Comparison of ENCODE assay signal across 1 cellular context in the genomic region with DNA sequence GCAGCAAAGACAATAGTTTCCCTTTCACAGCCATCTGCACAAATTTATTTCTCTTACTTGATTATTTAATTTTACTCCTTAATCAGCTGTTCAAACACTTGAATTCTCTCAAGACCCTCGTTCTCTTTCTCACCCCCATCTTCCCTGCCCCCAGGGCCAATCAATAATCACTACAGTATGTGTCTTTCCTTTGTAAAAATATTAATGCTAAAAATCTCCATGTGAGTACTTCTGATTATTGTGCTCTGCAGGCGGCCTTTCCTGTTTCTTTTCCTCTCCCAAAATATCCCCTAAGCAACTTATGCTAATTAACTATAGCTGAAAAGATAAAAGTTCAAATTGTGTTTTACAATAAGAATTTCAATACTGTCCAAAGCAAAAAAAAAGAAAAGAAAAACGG.
TF ChIP-seq lines count a peak whose summit lies in the region.

No MANE protein-coding gene starts in this region.

TF ChIP-seq in H1, 55 proteins besides CTCF, POLR2A, EP300 and RAD21:
- TF ChIP-seq, protein P1, sequence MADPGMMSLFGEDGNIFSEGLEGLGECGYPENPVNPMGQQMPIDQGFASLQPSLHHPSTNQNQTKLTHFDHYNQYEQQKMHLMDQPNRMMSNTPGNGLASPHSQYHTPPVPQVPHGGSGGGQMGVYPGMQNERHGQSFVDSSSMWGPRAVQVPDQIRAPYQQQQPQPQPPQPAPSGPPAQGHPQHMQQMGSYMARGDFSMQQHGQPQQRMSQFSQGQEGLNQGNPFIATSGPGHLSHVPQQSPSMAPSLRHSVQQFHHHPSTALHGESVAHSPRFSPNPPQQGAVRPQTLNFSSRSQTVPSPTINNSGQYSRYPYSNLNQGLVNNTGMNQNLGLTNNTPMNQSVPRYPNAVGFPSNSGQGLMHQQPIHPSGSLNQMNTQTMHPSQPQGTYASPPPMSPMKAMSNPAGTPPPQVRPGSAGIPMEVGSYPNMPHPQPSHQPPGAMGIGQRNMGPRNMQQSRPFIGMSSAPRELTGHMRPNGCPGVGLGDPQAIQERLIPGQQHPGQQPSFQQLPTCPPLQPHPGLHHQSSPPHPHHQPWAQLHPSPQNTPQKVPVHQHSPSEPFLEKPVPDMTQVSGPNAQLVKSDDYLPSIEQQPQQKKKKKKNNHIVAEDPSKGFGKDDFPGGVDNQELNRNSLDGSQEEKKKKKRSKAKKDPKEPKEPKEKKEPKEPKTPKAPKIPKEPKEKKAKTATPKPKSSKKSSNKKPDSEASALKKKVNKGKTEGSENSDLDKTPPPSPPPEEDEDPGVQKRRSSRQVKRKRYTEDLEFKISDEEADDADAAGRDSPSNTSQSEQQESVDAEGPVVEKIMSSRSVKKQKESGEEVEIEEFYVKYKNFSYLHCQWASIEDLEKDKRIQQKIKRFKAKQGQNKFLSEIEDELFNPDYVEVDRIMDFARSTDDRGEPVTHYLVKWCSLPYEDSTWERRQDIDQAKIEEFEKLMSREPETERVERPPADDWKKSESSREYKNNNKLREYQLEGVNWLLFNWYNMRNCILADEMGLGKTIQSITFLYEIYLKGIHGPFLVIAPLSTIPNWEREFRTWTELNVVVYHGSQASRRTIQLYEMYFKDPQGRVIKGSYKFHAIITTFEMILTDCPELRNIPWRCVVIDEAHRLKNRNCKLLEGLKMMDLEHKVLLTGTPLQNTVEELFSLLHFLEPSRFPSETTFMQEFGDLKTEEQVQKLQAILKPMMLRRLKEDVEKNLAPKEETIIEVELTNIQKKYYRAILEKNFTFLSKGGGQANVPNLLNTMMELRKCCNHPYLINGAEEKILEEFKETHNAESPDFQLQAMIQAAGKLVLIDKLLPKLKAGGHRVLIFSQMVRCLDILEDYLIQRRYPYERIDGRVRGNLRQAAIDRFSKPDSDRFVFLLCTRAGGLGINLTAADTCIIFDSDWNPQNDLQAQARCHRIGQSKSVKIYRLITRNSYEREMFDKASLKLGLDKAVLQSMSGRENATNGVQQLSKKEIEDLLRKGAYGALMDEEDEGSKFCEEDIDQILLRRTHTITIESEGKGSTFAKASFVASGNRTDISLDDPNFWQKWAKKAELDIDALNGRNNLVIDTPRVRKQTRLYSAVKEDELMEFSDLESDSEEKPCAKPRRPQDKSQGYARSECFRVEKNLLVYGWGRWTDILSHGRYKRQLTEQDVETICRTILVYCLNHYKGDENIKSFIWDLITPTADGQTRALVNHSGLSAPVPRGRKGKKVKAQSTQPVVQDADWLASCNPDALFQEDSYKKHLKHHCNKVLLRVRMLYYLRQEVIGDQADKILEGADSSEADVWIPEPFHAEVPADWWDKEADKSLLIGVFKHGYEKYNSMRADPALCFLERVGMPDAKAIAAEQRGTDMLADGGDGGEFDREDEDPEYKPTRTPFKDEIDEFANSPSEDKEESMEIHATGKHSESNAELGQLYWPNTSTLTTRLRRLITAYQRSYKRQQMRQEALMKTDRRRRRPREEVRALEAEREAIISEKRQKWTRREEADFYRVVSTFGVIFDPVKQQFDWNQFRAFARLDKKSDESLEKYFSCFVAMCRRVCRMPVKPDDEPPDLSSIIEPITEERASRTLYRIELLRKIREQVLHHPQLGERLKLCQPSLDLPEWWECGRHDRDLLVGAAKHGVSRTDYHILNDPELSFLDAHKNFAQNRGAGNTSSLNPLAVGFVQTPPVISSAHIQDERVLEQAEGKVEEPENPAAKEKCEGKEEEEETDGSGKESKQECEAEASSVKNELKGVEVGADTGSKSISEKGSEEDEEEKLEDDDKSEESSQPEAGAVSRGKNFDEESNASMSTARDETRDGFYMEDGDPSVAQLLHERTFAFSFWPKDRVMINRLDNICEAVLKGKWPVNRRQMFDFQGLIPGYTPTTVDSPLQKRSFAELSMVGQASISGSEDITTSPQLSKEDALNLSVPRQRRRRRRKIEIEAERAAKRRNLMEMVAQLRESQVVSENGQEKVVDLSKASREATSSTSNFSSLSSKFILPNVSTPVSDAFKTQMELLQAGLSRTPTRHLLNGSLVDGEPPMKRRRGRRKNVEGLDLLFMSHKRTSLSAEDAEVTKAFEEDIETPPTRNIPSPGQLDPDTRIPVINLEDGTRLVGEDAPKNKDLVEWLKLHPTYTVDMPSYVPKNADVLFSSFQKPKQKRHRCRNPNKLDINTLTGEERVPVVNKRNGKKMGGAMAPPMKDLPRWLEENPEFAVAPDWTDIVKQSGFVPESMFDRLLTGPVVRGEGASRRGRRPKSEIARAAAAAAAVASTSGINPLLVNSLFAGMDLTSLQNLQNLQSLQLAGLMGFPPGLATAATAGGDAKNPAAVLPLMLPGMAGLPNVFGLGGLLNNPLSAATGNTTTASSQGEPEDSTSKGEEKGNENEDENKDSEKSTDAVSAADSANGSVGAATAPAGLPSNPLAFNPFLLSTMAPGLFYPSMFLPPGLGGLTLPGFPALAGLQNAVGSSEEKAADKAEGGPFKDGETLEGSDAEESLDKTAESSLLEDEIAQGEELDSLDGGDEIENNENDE (IDR thresholded peaks at IDR 0.05; ENCODE audit: insufficient replicate concordance, low read length), result no peak
- TF ChIP-seq, protein P2, sequence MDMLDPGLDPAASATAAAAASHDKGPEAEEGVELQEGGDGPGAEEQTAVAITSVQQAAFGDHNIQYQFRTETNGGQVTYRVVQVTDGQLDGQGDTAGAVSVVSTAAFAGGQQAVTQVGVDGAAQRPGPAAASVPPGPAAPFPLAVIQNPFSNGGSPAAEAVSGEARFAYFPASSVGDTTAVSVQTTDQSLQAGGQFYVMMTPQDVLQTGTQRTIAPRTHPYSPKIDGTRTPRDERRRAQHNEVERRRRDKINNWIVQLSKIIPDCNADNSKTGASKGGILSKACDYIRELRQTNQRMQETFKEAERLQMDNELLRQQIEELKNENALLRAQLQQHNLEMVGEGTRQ (IDR thresholded peaks at IDR 0.05; ENCODE audit: low read length), result no peak
- TF ChIP-seq RBBP5 (IDR thresholded peaks at IDR 0.05; ENCODE audit: borderline replicate concordance, low read depth, low read length), result no peak
- TF ChIP-seq RXRA (IDR thresholded peaks at IDR 0.05; ENCODE audit: insufficient read depth, low read depth, low read length), result no peak
